9 cellular contexts compared by ENCODE assay signal in genomic region chrX:129738466-129739308, GRCh38. TPM values are rescaled to one million over a fixed set of nuclear protein-coding genes. Genes with fewer than 3 reads are reported as not detected.
DNase-seq lines count a peak whose midpoint lies in the region; ATAC-seq and TF ChIP-seq lines count a peak whose summit lies in the region.
"Had no signal": no experiment of that assay in that cellular context is flagged by ENCODE, and none has a peak within 500 bp of the region (broad histone marks: within the 10 kb centered on the region; RNA-seq: fewer than 3 reads in every experiment).

A gene with protein sequence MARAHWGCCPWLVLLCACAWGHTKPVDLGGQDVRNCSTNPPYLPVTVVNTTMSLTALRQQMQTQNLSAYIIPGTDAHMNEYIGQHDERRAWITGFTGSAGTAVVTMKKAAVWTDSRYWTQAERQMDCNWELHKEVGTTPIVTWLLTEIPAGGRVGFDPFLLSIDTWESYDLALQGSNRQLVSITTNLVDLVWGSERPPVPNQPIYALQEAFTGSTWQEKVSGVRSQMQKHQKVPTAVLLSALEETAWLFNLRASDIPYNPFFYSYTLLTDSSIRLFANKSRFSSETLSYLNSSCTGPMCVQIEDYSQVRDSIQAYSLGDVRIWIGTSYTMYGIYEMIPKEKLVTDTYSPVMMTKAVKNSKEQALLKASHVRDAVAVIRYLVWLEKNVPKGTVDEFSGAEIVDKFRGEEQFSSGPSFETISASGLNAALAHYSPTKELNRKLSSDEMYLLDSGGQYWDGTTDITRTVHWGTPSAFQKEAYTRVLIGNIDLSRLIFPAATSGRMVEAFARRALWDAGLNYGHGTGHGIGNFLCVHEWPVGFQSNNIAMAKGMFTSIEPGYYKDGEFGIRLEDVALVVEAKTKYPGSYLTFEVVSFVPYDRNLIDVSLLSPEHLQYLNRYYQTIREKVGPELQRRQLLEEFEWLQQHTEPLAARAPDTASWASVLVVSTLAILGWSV (plus strand): TSS chrX:129738979. CDS start chrX:129739214, 235 bp downstream.

- H3K9me3 ChIP-seq in SK-N-SH (no peaks in the 10 kb centered on the region), heart left ventricle (no peaks in the 10 kb centered on the region)

- H3K4me1 ChIP-seq in SK-N-SH (ENCODE audit: control insufficient read depth in 1 of 2, insufficient read depth in 2 of 2, low read depth in 1 of 2, low read length in 1 of 2) (peaks cover 0 to 28% of the 10 kb centered on the region in 2 experiments; a peak in 1 of 4 replicates), heart left ventricle (peaks cover 0 to 20% (median 0%) of the 10 kb centered on the region in 12 donors)

- no peaks in the 10 kb centered on the region for H4K20me1 ChIP-seq in SK-N-SH (ENCODE audit: insufficient read depth)

- H2AFZ ChIP-seq in SK-N-SH (ENCODE audit: low read depth): no peak within 1 kb of the TSS

- TF ChIP-seq CTCF in SK-N-SH (IDR thresholded peaks at IDR 0.05): no peak
- no peak for TF ChIP-seq CTCF in heart left ventricle (IDR thresholded peaks at IDR 0.05)

- no peaks in the 10 kb centered on the region for H3K79me2 ChIP-seq in SK-N-SH (ENCODE audit: insufficient read depth)

- no peak within 1 kb of the TSS for H3K9ac ChIP-seq in SK-N-SH

- peak in 3 of 4 donors; percentile 63 to 84 (median 74) for ATAC-seq in heart left ventricle

- H3K27ac ChIP-seq in SK-N-SH (ENCODE audit: low read depth in 2 of 2, low read length in 1 of 2) (peak within 1 kb of the TSS in 1 of 2 experiments; percentile 86; a peak in 2 of 4 replicates), heart left ventricle (peak within 1 kb of the TSS in 2 of 12 donors; percentile 11 to 52)

- TF ChIP-seq POLR2A in heart left ventricle (IDR thresholded peaks at IDR 0.05): no peak

- CTCF ChIA-PET in SK-N-SH (lab: Yijun Ruan, JAX): interaction anchor here (1.0 to 4.0 kb wide), 5 partner anchors 12 to 322 kb away, joined by 3 to 43 read pairs (median 3); no protein-coding TSS in a partner anchor

- DNase-seq in EH (ENCODE audit: low read depth) (peak; percentile 53), SK-N-SH (peak; percentile 79), heart left ventricle (peak; percentile 25 to 49 (median 44)), posterior vena cava (ENCODE audit: low spot score) (peak; percentile 34), NCI-H1092 treated with DMSO at 0.1 percent for 48 hours (lab: John Stamatoyannopoulos, UW) (no peak), NOMO-1 (lab: John Stamatoyannopoulos, UW; ENCODE audit: unreplicated experiment in 2 of 2) (no peak), Ammon's horn (ENCODE audit: low spot score) (no peak)
- no peak for DNase-seq in stimulated activated CD4-positive, alpha-beta T cell treated with anti-CD3 and anti-CD28 coated beads, Interleukin-2, amount 100 ng/mL, for 24 hours
- DNase-seq: activated CD8-positive, alpha-beta memory T cell treated with anti-CD3 and anti-CD28 coated beads, Interleukin-2, amount 50 U/mL, for 48 hours had no signal

- H3K9me2 ChIP-seq in SK-N-SH: no peaks in the 10 kb centered on the region

- POLR2A ChIA-PET in SK-N-SH (lab: Yijun Ruan, JAX): interaction anchor here (0.8 to 1.5 kb wide), 4 partner anchors 12 to 168 kb away, joined by 3 to 8 read pairs (median 4); partner anchors contain the start of genes APLN and UTP14A

- H3K36me3 ChIP-seq in SK-N-SH (replicated peaks in 1 of 2; ENCODE audit: control insufficient read depth in 1 of 2, insufficient read depth in 2 of 2, low read length in 1 of 2) (no peaks in the 10 kb centered on the region), heart left ventricle (no peaks in the 10 kb centered on the region)

- H3K27me3 ChIP-seq in SK-N-SH (ENCODE audit: insufficient read depth): peaks cover 8% of the 10 kb centered on the region
- peaks cover 0 to 3% (median 0%) of the 10 kb centered on the region in 9 donors for H3K27me3 ChIP-seq in heart left ventricle

- intact Hi-C loops in heart left ventricle (cut with DNase I): loop anchor here in 1 of 10 donors (5.0 kb wide), 1 partner anchor 384 kb away; no protein-coding TSS in a partner anchor
- intact Hi-C loops in posterior vena cava (cut with DNase I): no loop called here

- no peaks in the 10 kb centered on the region for H3F3A ChIP-seq in SK-N-SH (replicated peaks; ENCODE audit: insufficient read depth)

- H3K4me2 ChIP-seq in SK-N-SH: no peak within 1 kb of the TSS

- TF ChIP-seq RAD21 in SK-N-SH (IDR thresholded peaks at IDR 0.05; ENCODE audit: low read length): peak; percentile 23

- TF ChIP-seq EP300 in SK-N-SH (IDR thresholded peaks at IDR 0.05; ENCODE audit: borderline replicate concordance in 1 of 2, low read depth in 1 of 2, low read length in 1 of 2): peak in 1 of 2 experiments; percentile 76; a peak in 2 of 4 replicates

- 13% methylated on average over 9 of the region's 13 CpGs for WGBS in SK-N-SH (ENCODE audit: low lambda C conversion rate)
- 30 to 47% (median 34%) methylated on average over 11 to 13 of the region's 13 CpGs for WGBS in heart left ventricle, 4 donors

- H3K4me3 ChIP-seq in SK-N-SH (ENCODE audit: low read depth in 2 of 2, low read length in 1 of 2) (no peak within 1 kb of the TSS; a peak in 1 of 4 replicates), heart left ventricle (no peak within 1 kb of the TSS)

TF ChIP-seq in SK-N-SH, 30 proteins besides CTCF, POLR2A, EP300 and RAD21:
- TF ChIP-seq CHD2 (IDR thresholded peaks at IDR 0.05; ENCODE audit: low read length, partially characterized antibody) (peak; percentile 92), YY1 (IDR thresholded peaks at IDR 0.05; ENCODE audit: low read depth) (no peak), SIN3A (IDR thresholded peaks at IDR 0.05; ENCODE audit: borderline replicate concordance, low read depth, low read length) (no peak), MXI1 (IDR thresholded peaks at IDR 0.05; ENCODE audit: low read depth, low read length) (0 out of 2 replicates have a peak, but pooled peaks have one; percentile 16), JUND (IDR thresholded peaks at IDR 0.05) (no peak), TCF12 (IDR thresholded peaks at IDR 0.05) (peak; percentile 68), FOXJ3 (CRISPR knock-in tag; IDR thresholded peaks at IDR 0.05) (no peak), MAX (IDR thresholded peaks at IDR 0.05; ENCODE audit: low read depth) (no peak), RCOR1 (IDR thresholded peaks at IDR 0.05; ENCODE audit: low read length) (peak; percentile 73; the same call in 1 of the 2 replicates), GATA2 (CRISPR knock-in tag; IDR thresholded peaks at IDR 0.05) (peak; percentile 46)
- TF ChIP-seq, protein P1, sequence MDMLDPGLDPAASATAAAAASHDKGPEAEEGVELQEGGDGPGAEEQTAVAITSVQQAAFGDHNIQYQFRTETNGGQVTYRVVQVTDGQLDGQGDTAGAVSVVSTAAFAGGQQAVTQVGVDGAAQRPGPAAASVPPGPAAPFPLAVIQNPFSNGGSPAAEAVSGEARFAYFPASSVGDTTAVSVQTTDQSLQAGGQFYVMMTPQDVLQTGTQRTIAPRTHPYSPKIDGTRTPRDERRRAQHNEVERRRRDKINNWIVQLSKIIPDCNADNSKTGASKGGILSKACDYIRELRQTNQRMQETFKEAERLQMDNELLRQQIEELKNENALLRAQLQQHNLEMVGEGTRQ (IDR thresholded peaks at IDR 0.05; ENCODE audit: borderline replicate concordance, low read depth, low read length): no peak
- TF ChIP-seq, protein P2, sequence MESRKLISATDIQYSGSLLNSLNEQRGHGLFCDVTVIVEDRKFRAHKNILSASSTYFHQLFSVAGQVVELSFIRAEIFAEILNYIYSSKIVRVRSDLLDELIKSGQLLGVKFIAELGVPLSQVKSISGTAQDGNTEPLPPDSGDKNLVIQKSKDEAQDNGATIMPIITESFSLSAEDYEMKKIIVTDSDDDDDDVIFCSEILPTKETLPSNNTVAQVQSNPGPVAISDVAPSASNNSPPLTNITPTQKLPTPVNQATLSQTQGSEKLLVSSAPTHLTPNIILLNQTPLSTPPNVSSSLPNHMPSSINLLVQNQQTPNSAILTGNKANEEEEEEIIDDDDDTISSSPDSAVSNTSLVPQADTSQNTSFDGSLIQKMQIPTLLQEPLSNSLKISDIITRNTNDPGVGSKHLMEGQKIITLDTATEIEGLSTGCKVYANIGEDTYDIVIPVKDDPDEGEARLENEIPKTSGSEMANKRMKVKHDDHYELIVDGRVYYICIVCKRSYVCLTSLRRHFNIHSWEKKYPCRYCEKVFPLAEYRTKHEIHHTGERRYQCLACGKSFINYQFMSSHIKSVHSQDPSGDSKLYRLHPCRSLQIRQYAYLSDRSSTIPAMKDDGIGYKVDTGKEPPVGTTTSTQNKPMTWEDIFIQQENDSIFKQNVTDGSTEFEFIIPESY (IDR thresholded peaks at IDR 0.05; ENCODE audit: borderline replicate concordance, low read depth): no peak

RNA-seq across cellular contexts. Expression of the gene that starts here (rescaled TPM):
- 0.19 and 0.21 TPM in 2 replicates for polyA plus RNA-seq in SK-N-SH (2012; rRNA removed)
- polyA plus RNA-seq in SK-N-SH (2012; cell fraction: cytosol; rRNA removed): 0.04 and 0.20 TPM in 2 replicates
- polyA plus RNA-seq in SK-N-SH (2012; cell fraction: nucleus; rRNA removed): 0.11 and 0.12 TPM in 2 replicates
- total RNA-seq in heart left ventricle: 1 to 10 TPM in 3 of 9 donors, under 1 TPM in 6; 0.19 to 2.1 (median 0.56) TPM
- under 1 TPM; 0.19 to 0.55 TPM for polyA plus RNA-seq in heart left ventricle
- total RNA-seq in posterior vena cava: 10 to 100 TPM; 11.3 to 29.3 TPM

Comparison
In these comparisons a context has a peak if more than half of its experiments do, and no peak if none do; other contexts are left out.
1. RNA of the gene that starts here (total RNA-seq): 11.3 to 29.3 TPM in posterior vena cava; 0.19 to 2.1 TPM in heart left ventricle; every median in the first group is over 4 times any median in the second.
2. Peak in DNase-seq in SK-N-SH; RNA of the gene not detected or under 1 TPM.
3. DNase-seq: peak in EH (single experiment), heart left ventricle (5 of 5) and posterior vena cava (single experiment); none in NCI-H1092 treated with DMSO at 0.1 percent for 48 hours (single experiment), NOMO-1 (0 of 2), Ammon's horn (single experiment) and stimulated activated CD4-positive, alpha-beta T cell treated with anti-CD3 and anti-CD28 coated beads, Interleukin-2, amount 100 ng/mL, for 24 hours (0 of 2).